Comparison of ENCODE assay signal across 21 cellular contexts in genomic region chr6:143064996-143065683, GRCh38. TPM values are rescaled to one million over a fixed set of nuclear protein-coding genes. Genes with fewer than 3 reads are reported as not detected.
DNase-seq lines count a peak whose midpoint lies in the region; ATAC-seq, FAIRE-seq and TF ChIP-seq lines count a peak whose summit lies in the region.
"Had no signal": no experiment of that assay in that cellular context is flagged by ENCODE, and none has a peak within 500 bp of the region (broad histone marks: within the 10 kb centered on the region; RNA-seq: fewer than 3 reads in every experiment).

No MANE protein-coding gene starts in this region.

- no peaks in the 10 kb centered on the region for H3K9me2 ChIP-seq in GM23248 (ENCODE audit: insufficient read depth)

- H3K36me3 Mint-ChIP-seq in astrocyte (ENCODE audit: low read depth, unreplicated experiment), result no peaks in the 10 kb centered on the region
- H3K36me3 Mint-ChIP-seq in stimulated activated naive B cell treated with anti-CD40 and anti-IgM and Interleukin-4, amounts not matched to agents 10 μg/mL and 1 μg/mL and 100 μg/mL, for 72 hours, result peaks cover 2 to 3% of the 10 kb centered on the region in 2 donors
- H3K36me3 Mint-ChIP-seq: CD14-positive monocyte; natural killer cell treated with Interleukin-12 subunit alpha and Interleukin-12 subunit beta and Interleukin-15 and Interleukin-18, amount 100 ng/mL, for 72 hours had no signal

- no peak for ATAC-seq in stimulated activated naive B cell treated with anti-CD40 and anti-IgM and Interleukin-4, amounts not matched to agents 10 μg/mL and 1 μg/mL and 100 μg/mL, for 72 hours (replicated peaks)
- ATAC-seq: esophagus mucosa; lower lobe of right lung; natural killer cell treated with Interleukin-12 subunit alpha and Interleukin-12 subunit beta and Interleukin-15 and Interleukin-18, amount 100 ng/mL, for 72 hours had no signal

- 30 to 38% methylated on average over 4 of the region's 4 CpGs for WGBS in GM23248 (ENCODE audit: low coverage in 1 of 2, low lambda C conversion rate in 2 of 2, missing lambda C conversion rate in 2 of 2), 2 experiments

- H3K4me3 Mint-ChIP-seq in astrocyte (ENCODE audit: unreplicated experiment), result peak overlapping the region; percentile 43
- no peak overlapping the region for H3K4me3 Mint-ChIP-seq in stimulated activated naive B cell treated with anti-CD40 and anti-IgM and Interleukin-4, amounts not matched to agents 10 μg/mL and 1 μg/mL and 100 μg/mL, for 72 hours
- H3K4me3 Mint-ChIP-seq: activated B cell treated with CpG ODN at 0.5 μM for 24 hours; activated naive CD8-positive, alpha-beta T cell treated with anti-CD3 and anti-CD28 coated beads for 36 hours; CD14-positive monocyte; natural killer cell treated with Interleukin-12 subunit alpha and Interleukin-12 subunit beta and Interleukin-15 and Interleukin-18, amount 100 ng/mL, for 72 hours; stimulated activated naive CD8-positive, alpha-beta T cell treated with anti-CD3 and anti-CD28 coated beads, Interleukin-15, Interleukin-2, amounts not matched to agents 100 ng/mL and 50 ng/mL, for 24 hours had no signal

- H3K4me1 ChIP-seq in GM23248 (ENCODE audit: insufficient read depth), result peaks cover 34% of the 10 kb centered on the region
- H3K4me1 ChIP-seq in astrocyte (ENCODE audit: insufficient read depth, low read length), result peaks cover 9% of the 10 kb centered on the region
- H3K4me1 ChIP-seq in BE2C, result no peaks in the 10 kb centered on the region

- no peak for TF ChIP-seq CTCF in astrocyte (IDR thresholded peaks at IDR 0.05; ENCODE audit: insufficient read depth, low read depth, low read length)
- no peak for TF ChIP-seq CTCF in BE2C (IDR thresholded peaks at IDR 0.05; ENCODE audit: low read depth, low read length)

- no peak for FAIRE-seq in astrocyte (lab: Jason Lieb, UNC)
- FAIRE-seq: H1, HTR-8/SVneo had no signal

- DNase-seq in GM23248 (peak; percentile 40), MV-4-11 (lab: John Stamatoyannopoulos, UW) (peak; percentile 80), astrocyte (ENCODE audit: low read depth) (peak; percentile 66), renal cortical epithelial cell (ENCODE audit: low read depth) (peak; percentile 83), BE2C (no peak)
- DNase-seq in stimulated activated naive B cell treated with anti-CD40 and anti-IgM and Interleukin-4, amounts not matched to agents 10 μg/mL and 1 μg/mL and 100 μg/mL, for 72 hours, result no peak
- DNase-seq in activated effector memory CD4-positive, alpha-beta T cell treated with anti-CD3 and anti-CD28 coated beads, Interleukin-2, amount 50 U/mL, for 16 hours, result no peak
- DNase-seq: activated B cell treated with CpG ODN at 0.5 μM for 24 hours; activated naive CD8-positive, alpha-beta T cell treated with anti-CD3 and anti-CD28 coated beads for 36 hours; GDM1; hypothalamus; lower lobe of right lung; NCI-H1436; NCI-H526; SHP77 had no signal

- H3K9me3 Mint-ChIP-seq in astrocyte (ENCODE audit: unreplicated experiment), result no peaks in the 10 kb centered on the region
- no peaks in the 10 kb centered on the region for H3K9me3 Mint-ChIP-seq in stimulated activated naive B cell treated with anti-CD40 and anti-IgM and Interleukin-4, amounts not matched to agents 10 μg/mL and 1 μg/mL and 100 μg/mL, for 72 hours
- H3K9me3 Mint-ChIP-seq: activated B cell treated with CpG ODN at 0.5 μM for 24 hours; CD14-positive monocyte; natural killer cell treated with Interleukin-12 subunit alpha and Interleukin-12 subunit beta and Interleukin-15 and Interleukin-18, amount 100 ng/mL, for 72 hours; stimulated activated naive CD8-positive, alpha-beta T cell treated with anti-CD3 and anti-CD28 coated beads, Interleukin-15, Interleukin-2, amounts not matched to agents 100 ng/mL and 50 ng/mL, for 24 hours had no signal

- no peaks in the 10 kb centered on the region for H3K27me3 ChIP-seq in GM23248 (replicated peaks; ENCODE audit: insufficient read depth)
- H3K27me3 ChIP-seq in astrocyte (ENCODE audit: insufficient read depth, low read length), result no peaks in the 10 kb centered on the region
- no peaks in the 10 kb centered on the region for H3K27me3 ChIP-seq in BE2C

- H2AFZ ChIP-seq in GM23248 (no peak overlapping the region), astrocyte (ENCODE audit: low read depth, low read length) (no peak overlapping the region)

- H3K9ac ChIP-seq in GM23248, result no peak overlapping the region
- H3K9ac ChIP-seq in astrocyte (ENCODE audit: low read length), result no peak overlapping the region

- H3K27ac ChIP-seq in GM23248 (no peak overlapping the region), astrocyte (ENCODE audit: low read depth, low read length) (no peak overlapping the region)
- H3K27ac ChIP-seq: lower lobe of right lung had no signal

- H3K4me2 ChIP-seq in GM23248 (ENCODE audit: unreplicated experiment) (no peak overlapping the region), astrocyte (ENCODE audit: low read length) (no peak overlapping the region)

- no peaks in the 10 kb centered on the region for H3K27me3 Mint-ChIP-seq in astrocyte (ENCODE audit: low read depth, unreplicated experiment)
- H3K27me3 Mint-ChIP-seq in stimulated activated naive B cell treated with anti-CD40 and anti-IgM and Interleukin-4, amounts not matched to agents 10 μg/mL and 1 μg/mL and 100 μg/mL, for 72 hours, result no peaks in the 10 kb centered on the region
- H3K27me3 Mint-ChIP-seq: activated B cell treated with CpG ODN at 0.5 μM for 24 hours; activated naive CD8-positive, alpha-beta T cell treated with anti-CD3 and anti-CD28 coated beads for 36 hours; stimulated activated naive CD8-positive, alpha-beta T cell treated with anti-CD3 and anti-CD28 coated beads, Interleukin-15, Interleukin-2, amounts not matched to agents 100 ng/mL and 50 ng/mL, for 24 hours had no signal

- in situ Hi-C loops in GM23248 (cut with MboI), result no loop called here

- H3F3A ChIP-seq in GM23248 (ENCODE audit: insufficient read depth), result peaks cover 22% of the 10 kb centered on the region

- H3K9me3 ChIP-seq in GM23248 (ENCODE audit: low read depth), result no peaks in the 10 kb centered on the region
- no peaks in the 10 kb centered on the region for H3K9me3 ChIP-seq in astrocyte (ENCODE audit: insufficient read depth, low read depth, low read length)
- no peaks in the 10 kb centered on the region for H3K9me3 ChIP-seq in BE2C
- H3K9me3 ChIP-seq: lower lobe of right lung had no signal

- peaks cover 36% of the 10 kb centered on the region for H3K4me1 Mint-ChIP-seq in astrocyte (ENCODE audit: low read depth, unreplicated experiment)
- peaks cover 19 to 22% of the 10 kb centered on the region in 2 donors for H3K4me1 Mint-ChIP-seq in stimulated activated naive B cell treated with anti-CD40 and anti-IgM and Interleukin-4, amounts not matched to agents 10 μg/mL and 1 μg/mL and 100 μg/mL, for 72 hours

- H4K20me1 ChIP-seq in GM23248 (ENCODE audit: insufficient read depth), result no peaks in the 10 kb centered on the region
- no peaks in the 10 kb centered on the region for H4K20me1 ChIP-seq in astrocyte (ENCODE audit: insufficient read depth, low read length)

- 0 out of 2 replicates have a peak, but pooled peaks cover 5% of the 10 kb centered on the region for H3K79me2 ChIP-seq in GM23248 (ENCODE audit: insufficient read depth)
- peaks cover 6% of the 10 kb centered on the region for H3K79me2 ChIP-seq in astrocyte (ENCODE audit: insufficient read depth, low read length)

- no peak overlapping the region for H3K4me3 ChIP-seq in GM23248
- no peak overlapping the region for H3K4me3 ChIP-seq in astrocyte (ENCODE audit: insufficient read depth, low read depth, low read length)
- no peak overlapping the region for H3K4me3 ChIP-seq in BE2C (ENCODE audit: low read depth, low read length)
- H3K4me3 ChIP-seq: lower lobe of right lung had no signal

- H3K36me3 ChIP-seq in GM23248 (ENCODE audit: low read depth), result no peaks in the 10 kb centered on the region
- no peaks in the 10 kb centered on the region for H3K36me3 ChIP-seq in astrocyte (ENCODE audit: insufficient read depth, low read length)
- no peaks in the 10 kb centered on the region for H3K36me3 ChIP-seq in BE2C
- H3K36me3 ChIP-seq: lower lobe of right lung had no signal

- peak overlapping the region; percentile 50 for H3K27ac Mint-ChIP-seq in astrocyte (ENCODE audit: unreplicated experiment)
- no peak overlapping the region for H3K27ac Mint-ChIP-seq in stimulated activated naive B cell treated with anti-CD40 and anti-IgM and Interleukin-4, amounts not matched to agents 10 μg/mL and 1 μg/mL and 100 μg/mL, for 72 hours
- H3K27ac Mint-ChIP-seq: activated B cell treated with CpG ODN at 0.5 μM for 24 hours; activated naive CD8-positive, alpha-beta T cell treated with anti-CD3 and anti-CD28 coated beads for 36 hours; CD14-positive monocyte; natural killer cell treated with Interleukin-12 subunit alpha and Interleukin-12 subunit beta and Interleukin-15 and Interleukin-18, amount 100 ng/mL, for 72 hours; stimulated activated naive CD8-positive, alpha-beta T cell treated with anti-CD3 and anti-CD28 coated beads, Interleukin-15, Interleukin-2, amounts not matched to agents 100 ng/mL and 50 ng/mL, for 24 hours had no signal

RNA-seq across cellular contexts. Expression of gene AIG1, which starts 4.5 kb away (rescaled TPM):
- 33.1 and 46.9 TPM in 2 replicates for total RNA-seq in GM23248 (2014; rRNA removed; shearing (Covaris generic))
- 44.7 and 50.4 TPM in 2 replicates for polyA plus RNA-seq in GM23248 (2016; fragmentation: Nextera tagmentation; extraction: Ambion mirVana)
- total RNA-seq in astrocyte (34.1 and 35.2 TPM in 2 replicates), renal cortical epithelial cell (61.6 and 67.4 TPM in 2 replicates)
- polyA plus RNA-seq in BE2C (2012; ENCODE audit: insufficient read depth, insufficient read length, low read depth), result 8.8 TPM

Comparison
In these comparisons a context has a peak if more than half of its experiments do, and no peak if none do; other contexts are left out.
1. DNase-seq: peak in GM23248 (single experiment), MV-4-11 (single experiment), astrocyte (single experiment) and renal cortical epithelial cell (single experiment); none in stimulated activated naive B cell treated with anti-CD40 and anti-IgM and Interleukin-4, amounts not matched to agents 10 μg/mL and 1 μg/mL and 100 μg/mL, for 72 hours (single experiment), BE2C (single experiment) and activated effector memory CD4-positive, alpha-beta T cell treated with anti-CD3 and anti-CD28 coated beads, Interleukin-2, amount 50 U/mL, for 16 hours (single experiment).